Comparison of ENCODE assay signal across 3 cellular contexts in genomic region chr12:120213758-120214157, GRCh38.
TF ChIP-seq lines count a peak whose summit lies in the region.

No MANE protein-coding gene starts in this region.

TF ChIP-seq in SK-N-SH, 30 proteins besides CTCF, POLR2A, EP300 and RAD21:
- TF ChIP-seq NFIC (IDR thresholded peaks at IDR 0.05; ENCODE audit: borderline replicate concordance) (no peak), POLR2AphosphoS5 (IDR thresholded peaks at IDR 0.05; ENCODE audit: low read depth, low read length) (no peak), SMC3 (IDR thresholded peaks at IDR 0.05; ENCODE audit: low read depth, low read length) (no peak), GABPA (IDR thresholded peaks at IDR 0.05; ENCODE audit: low read depth) (no peak), TEAD4 (IDR thresholded peaks at IDR 0.05; ENCODE audit: borderline replicate concordance, insufficient read depth) (no peak), RCOR1 (IDR thresholded peaks at IDR 0.05; ENCODE audit: low read length) (no peak), RXRA (IDR thresholded peaks at IDR 0.05; ENCODE audit: borderline replicate concordance, low read depth) (no peak), RFX5 (IDR thresholded peaks at IDR 0.05; ENCODE audit: low read length) (no peak)
- TF ChIP-seq, protein P1, sequence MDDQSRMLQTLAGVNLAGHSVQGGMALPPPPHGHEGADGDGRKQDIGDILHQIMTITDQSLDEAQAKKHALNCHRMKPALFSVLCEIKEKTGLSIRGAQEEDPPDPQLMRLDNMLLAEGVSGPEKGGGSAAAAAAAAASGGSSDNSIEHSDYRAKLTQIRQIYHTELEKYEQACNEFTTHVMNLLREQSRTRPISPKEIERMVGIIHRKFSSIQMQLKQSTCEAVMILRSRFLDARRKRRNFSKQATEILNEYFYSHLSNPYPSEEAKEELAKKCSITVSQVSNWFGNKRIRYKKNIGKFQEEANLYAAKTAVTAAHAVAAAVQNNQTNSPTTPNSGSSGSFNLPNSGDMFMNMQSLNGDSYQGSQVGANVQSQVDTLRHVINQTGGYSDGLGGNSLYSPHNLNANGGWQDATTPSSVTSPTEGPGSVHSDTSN (IDR thresholded peaks at IDR 0.05): no peak

TF ChIP-seq in SK-N-SH treated with all-trans-retinoic acid at 6 μM for 48 hours, 23 proteins besides CTCF, POLR2A, EP300 and RAD21:
- TF ChIP-seq ZC3H10 (CRISPR knock-in tag; IDR thresholded peaks at IDR 0.05) (no peak), ZNF70 (CRISPR knock-in tag; IDR thresholded peaks at IDR 0.05) (no peak), POU6F1 (CRISPR knock-in tag; IDR thresholded peaks at IDR 0.05; ENCODE audit: borderline replicate concordance, low read depth) (no peak), TOX (CRISPR knock-in tag; IDR thresholded peaks at IDR 0.05; ENCODE audit: borderline replicate concordance) (no peak), ZNF8 (CRISPR knock-in tag; IDR thresholded peaks at IDR 0.05) (no peak)

TF ChIP-seq in H1, 55 proteins besides CTCF, POLR2A, EP300 and RAD21:
- TF ChIP-seq YY1 (IDR thresholded peaks at IDR 0.05; ENCODE audit: low read depth, low read length) (no peak), POLR2AphosphoS5 (IDR thresholded peaks at IDR 0.05; ENCODE audit: low read depth, low read length) (peak; percentile 52; the same call in 1 of the 2 replicates)
TF ChIP-seq in H1: peak in this region for 1.
